In the genomic region with DNA sequence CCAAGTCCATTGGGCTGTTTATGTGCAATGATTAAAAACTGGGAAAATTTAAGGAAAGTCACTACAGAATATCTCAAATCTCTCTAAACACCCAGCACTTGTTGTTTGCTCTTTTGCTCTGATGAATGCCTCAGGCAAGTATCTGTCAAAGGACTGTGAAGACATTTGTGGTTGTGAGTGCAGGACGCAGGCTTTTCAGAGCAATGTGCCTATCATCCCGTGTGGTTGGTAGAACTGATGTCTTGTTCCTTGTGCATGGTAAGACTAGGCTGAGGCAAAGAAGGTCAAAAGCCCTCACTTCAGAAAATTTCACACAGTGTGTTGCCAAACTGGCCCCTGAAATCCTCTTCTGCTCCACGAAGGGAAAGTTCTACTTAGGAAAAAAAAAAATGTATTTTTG, we compare ENCODE assay signal across 36 cellular contexts.
"Had no signal": no experiment of that assay in that cellular context is flagged by ENCODE, and none has a peak within 500 bp of the region (broad histone marks: within the 10 kb centered on the region; RNA-seq: fewer than 3 reads in every experiment).

No MANE protein-coding gene starts in this region.

- H3K27me3 ChIP-seq: adrenal gland, ascending aorta, body of pancreas, brain microvascular endothelial cell, breast epithelium, cardiac muscle cell had no signal

- H3K4me3 ChIP-seq: adrenal gland, ascending aorta, body of pancreas, breast epithelium, cardiac muscle cell had no signal

- H3K4me1 Mint-ChIP-seq: activated naive CD4-positive, alpha-beta T cell treated with anti-CD3 and anti-CD28 coated beads, Interleukin-2, amount 10 ng/mL, durations not matched to agents 7 days and 5 days; activated naive CD4-positive, alpha-beta T cell treated with anti-CD3 and anti-CD28 coated beads, Interleukin-2, amount 50 U/mL, for 24 hours; activated naive CD8-positive, alpha-beta T cell treated with anti-CD3 and anti-CD28 coated beads for 36 hours; activated naive CD8-positive, alpha-beta T cell treated with anti-CD3 and anti-CD28 coated beads, Interleukin-2, amount 10 ng/mL, durations not matched to agents 7 days and 5 days; activated naive CD8-positive, alpha-beta T cell treated with anti-CD3 and anti-CD28 coated beads, Interleukin-2, amount 50 U/mL, for 24 hours; activated T-helper 17 cell treated with anti-CD3 and anti-CD28 coated beads, Interleukin-2, amount 50 U/mL, for 72 hours; central memory CD8-positive, alpha-beta T cell had no signal

- H3K4me3 Mint-ChIP-seq: activated naive CD4-positive, alpha-beta T cell treated with anti-CD3 and anti-CD28 coated beads for 36 hours; activated naive CD4-positive, alpha-beta T cell treated with anti-CD3 and anti-CD28 coated beads, Interleukin-2, amount 10 ng/mL, durations not matched to agents 7 days and 5 days; activated naive CD4-positive, alpha-beta T cell treated with anti-CD3 and anti-CD28 coated beads, Interleukin-2, amount 50 U/mL, for 24 hours; activated naive CD8-positive, alpha-beta T cell; activated naive CD8-positive, alpha-beta T cell treated with anti-CD3 and anti-CD28 coated beads for 36 hours; activated naive CD8-positive, alpha-beta T cell treated with anti-CD3 and anti-CD28 coated beads, Interleukin-2, amount 10 ng/mL, durations not matched to agents 7 days and 5 days; activated naive CD8-positive, alpha-beta T cell treated with anti-CD3 and anti-CD28 coated beads, Interleukin-2, amount 50 U/mL, for 24 hours; activated T-cell treated with anti-CD3 and anti-CD28 coated beads, Interleukin-2, amount 50 U/mL, for 24 hours; activated T-cell treated with anti-CD3 and anti-CD28 coated beads, Interleukin-2, amount 50 U/mL, for 4 hours; activated T-cell treated with anti-CD3 and anti-CD28 coated beads, Interleukin-2, amount 50 U/mL, for 72 hours; activated T-helper 1 cell treated with anti-CD3 and anti-CD28 coated beads, Interleukin-12 subunit alpha, Interleukin-12 subunit beta, Interleukin-2, Interleukin-4 antibody, amounts not matched to agents 30 ng/mL and 10 ng/mL and 1 ng/mL, durations not matched to agents 14 hours and 24 hours and 36 hours; activated T-helper 17 cell treated with anti-CD3 and anti-CD28 coated beads, Interleukin-2, amount 50 U/mL, for 72 hours; brain; central memory CD8-positive, alpha-beta T cell had no signal

- ATAC-seq: activated naive CD4-positive, alpha-beta T cell treated with anti-CD3 and anti-CD28 coated beads, Interleukin-2, amount 50 U/mL, for 72 hours; activated naive CD8-positive, alpha-beta T cell treated with anti-CD3 and anti-CD28 coated beads, Interleukin-2, amount 50 U/mL, for 24 hours; activated T-cell treated with anti-CD3 and anti-CD28 coated beads, Interleukin-2, amount 50 U/mL, for 4 hours; activated T-cell treated with anti-CD3 and anti-CD28 coated beads, Interleukin-2, amount 50 U/mL, for 72 hours; activated T-helper 17 cell treated with anti-CD3 and anti-CD28 coated beads, Interleukin-2, amount 50 U/mL, for 72 hours; body of pancreas had no signal

- H3K9me3 ChIP-seq: adrenal gland, ascending aorta, body of pancreas, breast epithelium had no signal

- H3K27ac ChIP-seq: adrenal gland, ascending aorta, body of pancreas, brain microvascular endothelial cell, breast epithelium, cardiac muscle cell had no signal

- H3K9me3 Mint-ChIP-seq: activated naive CD4-positive, alpha-beta T cell treated with anti-CD3 and anti-CD28 coated beads for 36 hours; activated naive CD4-positive, alpha-beta T cell treated with anti-CD3 and anti-CD28 coated beads, Interleukin-2, amount 50 U/mL, for 24 hours; activated naive CD8-positive, alpha-beta T cell treated with anti-CD3 and anti-CD28 coated beads for 36 hours; activated naive CD8-positive, alpha-beta T cell treated with anti-CD3 and anti-CD28 coated beads, Interleukin-2, amount 50 U/mL, for 24 hours; activated T-cell treated with anti-CD3 and anti-CD28 coated beads, Interleukin-2, amount 50 U/mL, for 24 hours; activated T-cell treated with anti-CD3 and anti-CD28 coated beads, Interleukin-2, amount 50 U/mL, for 4 hours; activated T-cell treated with anti-CD3 and anti-CD28 coated beads, Interleukin-2, amount 50 U/mL, for 72 hours; activated T-helper 1 cell treated with anti-CD3 and anti-CD28 coated beads, Interleukin-12 subunit alpha, Interleukin-12 subunit beta, Interleukin-2, Interleukin-4 antibody, amounts not matched to agents 30 ng/mL and 10 ng/mL and 1 ng/mL, durations not matched to agents 14 hours and 24 hours and 36 hours; activated T-helper 17 cell treated with anti-CD3 and anti-CD28 coated beads, Interleukin-2, amount 50 U/mL, for 72 hours; activated T-helper 2 cell treated with anti-CD3 and anti-CD28 coated beads, Interferon-gamma antibody, Interleukin-2, Interleukin-4, amounts not matched to agents 10 μg/mL and 5 μg/mL and 100 μg/mL, durations not matched to agents 14 hours and 24 hours and 36 hours; brain; central memory CD8-positive, alpha-beta T cell had no signal

- H3K4me1 ChIP-seq: adrenal gland, ascending aorta, body of pancreas, breast epithelium had no signal

- H3K36me3 Mint-ChIP-seq: activated naive CD4-positive, alpha-beta T cell treated with anti-CD3 and anti-CD28 coated beads, Interleukin-2, amount 10 ng/mL, durations not matched to agents 7 days and 5 days; activated naive CD4-positive, alpha-beta T cell treated with anti-CD3 and anti-CD28 coated beads, Interleukin-2, amount 50 U/mL, for 24 hours; activated naive CD8-positive, alpha-beta T cell; activated naive CD8-positive, alpha-beta T cell treated with anti-CD3 and anti-CD28 coated beads for 36 hours; activated naive CD8-positive, alpha-beta T cell treated with anti-CD3 and anti-CD28 coated beads, Interleukin-2, amount 10 ng/mL, durations not matched to agents 7 days and 5 days; brain had no signal

- H3K27ac Mint-ChIP-seq: activated naive CD4-positive, alpha-beta T cell treated with anti-CD3 and anti-CD28 coated beads for 36 hours; activated naive CD4-positive, alpha-beta T cell treated with anti-CD3 and anti-CD28 coated beads, Interleukin-2, amount 10 ng/mL, durations not matched to agents 7 days and 5 days; activated naive CD4-positive, alpha-beta T cell treated with anti-CD3 and anti-CD28 coated beads, Interleukin-2, amount 50 U/mL, for 24 hours; activated naive CD4-positive, alpha-beta T cell treated with anti-CD3 and anti-CD28 coated beads, Interleukin-2, amount 50 U/mL, for 72 hours; activated naive CD8-positive, alpha-beta T cell; activated naive CD8-positive, alpha-beta T cell treated with anti-CD3 and anti-CD28 coated beads for 36 hours; activated naive CD8-positive, alpha-beta T cell treated with anti-CD3 and anti-CD28 coated beads, Interleukin-2, amount 10 ng/mL, durations not matched to agents 7 days and 5 days; activated naive CD8-positive, alpha-beta T cell treated with anti-CD3 and anti-CD28 coated beads, Interleukin-2, amount 50 U/mL, for 24 hours; activated T-cell treated with anti-CD3 and anti-CD28 coated beads, Interleukin-2, amount 50 U/mL, for 24 hours; activated T-cell treated with anti-CD3 and anti-CD28 coated beads, Interleukin-2, amount 50 U/mL, for 72 hours; activated T-helper 1 cell treated with anti-CD3 and anti-CD28 coated beads, Interleukin-12 subunit alpha, Interleukin-12 subunit beta, Interleukin-2, Interleukin-4 antibody, amounts not matched to agents 30 ng/mL and 10 ng/mL and 1 ng/mL, durations not matched to agents 14 hours and 24 hours and 36 hours; activated T-helper 17 cell treated with anti-CD3 and anti-CD28 coated beads, Interleukin-2, amount 50 U/mL, for 72 hours; activated T-helper 2 cell treated with anti-CD3 and anti-CD28 coated beads, Interferon-gamma antibody, Interleukin-2, Interleukin-4, amounts not matched to agents 10 μg/mL and 5 μg/mL and 100 μg/mL, durations not matched to agents 14 hours and 24 hours and 36 hours; brain had no signal

- H3K27me3 Mint-ChIP-seq: activated naive CD4-positive, alpha-beta T cell treated with anti-CD3 and anti-CD28 coated beads, Interleukin-2, amount 10 ng/mL, durations not matched to agents 7 days and 5 days; activated naive CD4-positive, alpha-beta T cell treated with anti-CD3 and anti-CD28 coated beads, Interleukin-2, amount 50 U/mL, for 24 hours; activated naive CD8-positive, alpha-beta T cell; activated naive CD8-positive, alpha-beta T cell treated with anti-CD3 and anti-CD28 coated beads for 36 hours; activated naive CD8-positive, alpha-beta T cell treated with anti-CD3 and anti-CD28 coated beads, Interleukin-2, amount 10 ng/mL, durations not matched to agents 7 days and 5 days; activated naive CD8-positive, alpha-beta T cell treated with anti-CD3 and anti-CD28 coated beads, Interleukin-2, amount 50 U/mL, for 24 hours; activated T-cell treated with anti-CD3 and anti-CD28 coated beads, Interleukin-2, amount 50 U/mL, for 24 hours; activated T-helper 17 cell treated with anti-CD3 and anti-CD28 coated beads, Interleukin-2, amount 50 U/mL, for 72 hours; brain; central memory CD8-positive, alpha-beta T cell had no signal

- H3K36me3 ChIP-seq: adrenal gland, ascending aorta, brain microvascular endothelial cell, breast epithelium, cardiac muscle cell had no signal

- DNase-seq: activated effector memory CD4-positive, alpha-beta T cell treated with anti-CD3 and anti-CD28 coated beads, Interleukin-2, amount 50 U/mL, for 16 hours; activated effector memory CD4-positive, alpha-beta T cell treated with Interleukin-2 at 50 U/mL for 16 hours; activated gamma-delta T cell; activated gamma-delta T cell treated with Interleukin-2 at 50 U/mL for 16 hours; activated naive CD4-positive, alpha-beta T cell; activated naive CD4-positive, alpha-beta T cell treated with anti-CD3 and anti-CD28 coated beads for 36 hours; activated naive CD4-positive, alpha-beta T cell treated with anti-CD3 and anti-CD28 coated beads, Interleukin-2, amount 10 ng/mL, durations not matched to agents 7 days and 5 days; activated naive CD4-positive, alpha-beta T cell treated with anti-CD3 and anti-CD28 coated beads, Interleukin-2, amount 50 U/mL, for 16 hours; activated naive CD4-positive, alpha-beta T cell treated with Interleukin-2 at 50 U/mL for 16 hours; activated naive CD8-positive, alpha-beta T cell treated with anti-CD3 and anti-CD28 coated beads for 36 hours; activated naive CD8-positive, alpha-beta T cell treated with anti-CD3 and anti-CD28 coated beads, Interleukin-2, amount 10 ng/mL, durations not matched to agents 7 days and 5 days; activated naive CD8-positive, alpha-beta T cell treated with anti-CD3 and anti-CD28 coated beads, Interleukin-2, amount 50 U/mL, for 24 hours; activated T-cell treated with anti-CD3 and anti-CD28 coated beads, Interleukin-2, amount 50 U/mL, for 24 hours; activated T-cell treated with anti-CD3 and anti-CD28 coated beads, Interleukin-2, amount 50 U/mL, for 4 hours; activated T-cell treated with anti-CD3 and anti-CD28 coated beads, Interleukin-2, amount 50 U/mL, for 48 hours; activated T-cell treated with anti-CD3 and anti-CD28 coated beads, Interleukin-2, amount 50 U/mL, for 72 hours; adrenal gland; amniotic stem cell; anterior cingulate cortex; aorta; body of pancreas; brain microvascular endothelial cell; caudate nucleus; central memory CD4-positive, alpha-beta T cell; cerebellar nuclear complex had no signal
